9 cellular contexts compared by ENCODE assay signal in the genomic region with DNA sequence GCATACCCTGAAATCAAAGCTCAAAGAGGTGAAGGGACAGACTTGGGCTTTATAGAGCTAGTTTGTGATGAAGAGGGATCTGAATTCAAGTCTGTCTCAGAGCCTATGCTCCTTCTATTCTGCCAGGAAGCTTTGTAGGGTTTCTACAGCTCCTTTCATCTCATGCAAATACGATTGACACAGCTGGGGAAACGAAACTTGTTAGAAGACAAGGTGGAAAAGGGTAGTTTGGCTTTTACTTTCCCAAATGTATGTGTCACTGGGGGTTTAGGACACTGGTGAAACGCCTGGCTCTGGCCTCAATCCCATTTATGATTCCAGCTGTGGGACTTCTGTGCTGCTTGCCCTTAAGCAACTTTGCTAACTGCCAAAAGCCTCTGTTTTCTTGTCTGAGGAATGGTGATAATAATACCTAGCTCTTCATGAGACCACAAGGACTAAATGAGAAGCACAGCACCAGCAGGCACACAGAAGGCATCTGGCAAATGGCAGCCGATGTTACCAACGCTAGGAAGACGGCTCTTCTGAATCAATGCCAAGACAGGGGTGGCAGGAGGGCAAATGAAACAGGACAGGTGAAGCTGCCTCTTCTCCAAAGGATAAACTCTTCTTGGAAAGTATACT.
A peak's percentile ranks its signal among the peaks of the same experiment; 100 is the strongest.
DNase-seq lines count a peak whose midpoint lies in the region; ATAC-seq and TF ChIP-seq lines count a peak whose summit lies in the region.
"Had no signal": no experiment of that assay in that cellular context is flagged by ENCODE, and none has a peak within 500 bp of the region (broad histone marks: within the 10 kb centered on the region; RNA-seq: fewer than 3 reads in every experiment).

No MANE protein-coding gene starts in this region.

- H3K27me3 Mint-ChIP-seq in neural progenitor cell (ENCODE audit: insufficient read depth, low read depth) = no peaks in the 10 kb centered on the region

- H3K4me1 ChIP-seq in neural progenitor cell (peaks cover 44% of the 10 kb centered on the region), neuronal stem cell (ENCODE audit: control insufficient read depth in 2 of 2, insufficient read depth in 1 of 2, low read depth in 1 of 2, low read length in 2 of 2) (peaks cover 14 to 23% of the 10 kb centered on the region in 2 donors)

- H2AFZ ChIP-seq in neural progenitor cell (replicated peaks) (no peak overlapping the region), neuronal stem cell (ENCODE audit: low read length) (no peak overlapping the region)

- H3K18ac ChIP-seq in neuronal stem cell (ENCODE audit: low read length) = no peak overlapping the region

- no peak overlapping the region for H3K4ac ChIP-seq in neuronal stem cell (ENCODE audit: low read length)

- H3K9me3 Mint-ChIP-seq in neural progenitor cell = no peaks in the 10 kb centered on the region

- no peak overlapping the region for H3K4me2 ChIP-seq in neural progenitor cell
- no peak overlapping the region for H3K4me2 ChIP-seq in neuronal stem cell (ENCODE audit: insufficient read depth, low read length, poor library complexity, severe bottlenecking)

- peaks cover 18% of the 10 kb centered on the region for H3K79me2 ChIP-seq in neural progenitor cell (ENCODE audit: low read depth)

- no peaks in the 10 kb centered on the region for H3K79me1 ChIP-seq in neuronal stem cell (ENCODE audit: low read depth, low read length)

- no peaks in the 10 kb centered on the region for H3K9me3 ChIP-seq in neural progenitor cell (ENCODE audit: low read depth)
- peaks cover 0 to 2% of the 10 kb centered on the region in 2 donors for H3K9me3 ChIP-seq in neuronal stem cell (replicated peaks in 1 of 2; ENCODE audit: control insufficient read depth in 2 of 2, insufficient read depth in 1 of 2, low read depth in 1 of 2, low read length in 2 of 2)

- H3K27ac ChIP-seq in neural progenitor cell (no peak overlapping the region), neuronal stem cell (replicated peaks; ENCODE audit: low read length) (no peak overlapping the region)

- WGBS in neuronal stem cell (ENCODE audit: extremely low coverage in 2 of 2, insufficient read length in 2 of 2, insufficient replicate concordance in 1 of 2), 2 donors = no CpG with 5 or more reads among the region's 6 CpGs

- no peaks in the 10 kb centered on the region for H3K27me3 ChIP-seq in neural progenitor cell
- H3K27me3 ChIP-seq in neuronal stem cell (ENCODE audit: control insufficient read depth in 3 of 3, insufficient read depth in 3 of 3, low read depth in 1 of 3, low read length in 3 of 3) = no peaks in the 10 kb centered on the region

- no peak overlapping the region for H2BK12ac ChIP-seq in neuronal stem cell (ENCODE audit: low read length)

- no peak overlapping the region for H4K8ac ChIP-seq in neuronal stem cell (ENCODE audit: low read depth, low read length)

- peak overlapping the region; percentile 93 for H3K27ac Mint-ChIP-seq in neural progenitor cell

- no peak overlapping the region for H3K23ac ChIP-seq in neuronal stem cell (ENCODE audit: low read depth, low read length, poor library complexity)

- no peak overlapping the region for H2BK120ac ChIP-seq in neuronal stem cell (ENCODE audit: low read depth, low read length)

- TF ChIP-seq CTCF in neural progenitor cell (IDR thresholded peaks at IDR 0.05) = no peak

- peaks cover 6% of the 10 kb centered on the region for H4K20me1 ChIP-seq in neural progenitor cell (ENCODE audit: low read depth)

- no peak overlapping the region for H4K91ac ChIP-seq in neuronal stem cell (ENCODE audit: low read depth, low read length, poor library complexity)

- DNase-seq in neural progenitor cell (ENCODE audit: low spot score) (no peak), NOMO-1 treated with dmso at 0.1 percent for 144 hours (lab: John Stamatoyannopoulos, UW; ENCODE audit: unreplicated experiment) (no peak), neuronal stem cell (ENCODE audit: low spot score) (no peak), middle frontal gyrus (ENCODE audit: extremely low spot score, low spot score) (no peak)
- DNase-seq in stimulated activated naive CD4-positive, alpha-beta T cell treated with Interleukin-2 at 50 U/mL for 16 hours (lab: John Stamatoyannopoulos, UW) = no peak

- no peak overlapping the region for H3K14ac ChIP-seq in neuronal stem cell (ENCODE audit: low read length)

- H3K4me3 Mint-ChIP-seq in neural progenitor cell = no peak overlapping the region

- H2AK5ac ChIP-seq in neuronal stem cell (ENCODE audit: low read depth, low read length) = no peak overlapping the region

- peak; percentile 79 for ATAC-seq in GM18873 (IDR thresholded peaks at IDR 0.05; ENCODE audit: low FRiP score, unreplicated experiment)
- ATAC-seq in GM21786 (IDR thresholded peaks at IDR 0.05; ENCODE audit: unreplicated experiment) = peak; percentile 77
- peak; percentile 53 for ATAC-seq in HG03575 (IDR thresholded peaks at IDR 0.05; ENCODE audit: extremely low read depth, insufficient number of reproducible peaks, low FRiP score, unreplicated experiment)
- ATAC-seq: HCT116 had no signal

- no peak overlapping the region for H2BK15ac ChIP-seq in neuronal stem cell (ENCODE audit: low read length)

- no peak overlapping the region for H2BK5ac ChIP-seq in neuronal stem cell (ENCODE audit: low read length)

- peaks cover 59% of the 10 kb centered on the region for H3K4me1 Mint-ChIP-seq in neural progenitor cell

- H3K36me3 ChIP-seq in neural progenitor cell = no peaks in the 10 kb centered on the region
- peaks cover 0 to 5% of the 10 kb centered on the region in 2 donors for H3K36me3 ChIP-seq in neuronal stem cell (replicated peaks in 1 of 2; ENCODE audit: control insufficient read depth in 2 of 2, insufficient read depth in 2 of 2, low read length in 2 of 2)

- no peak overlapping the region for H3K9ac ChIP-seq in neural progenitor cell
- no peak overlapping the region for H3K9ac ChIP-seq in neuronal stem cell (ENCODE audit: low read depth, low read length, poor library complexity)

- H3F3A ChIP-seq in neural progenitor cell (ENCODE audit: low read depth) = peaks cover 4% of the 10 kb centered on the region

- H3K36me3 Mint-ChIP-seq in neural progenitor cell = peaks cover 3% of the 10 kb centered on the region

- no peak overlapping the region for H3K4me3 ChIP-seq in neural progenitor cell
- H3K4me3 ChIP-seq in neuronal stem cell (ENCODE audit: low read length in 2 of 2) = no peak overlapping the region
